ENCODE assay signal across 8 cellular contexts in genomic region chr11:123083623-123084029, GRCh38. TPM values are rescaled to one million over a fixed set of nuclear protein-coding genes. Genes with fewer than 3 reads are reported as not detected.
DNase-seq lines count a peak whose midpoint lies in the region; ATAC-seq, FAIRE-seq and TF ChIP-seq lines count a peak whose summit lies in the region.

No MANE protein-coding gene starts in this region.

- no peaks in the 10 kb centered on the region for H3K9me3 ChIP-seq in A549

- H3K4me3 ChIP-seq in A549: no peak overlapping the region
- H3K4me3 ChIP-seq in astrocyte of the cerebellum (ENCODE audit: low read depth, low read length): no peak overlapping the region

- peaks cover 14% of the 10 kb centered on the region; the same call in 2 of the 3 replicates for H3K4me1 ChIP-seq in A549

- 10% methylated on average over 4 of the region's 4 CpGs for WGBS in A549 (ENCODE audit: missing lambda C conversion rate)

- TF ChIP-seq CTCF in A549 (IDR thresholded peaks at IDR 0.05): no peak
- TF ChIP-seq CTCF in astrocyte of the cerebellum (IDR thresholded peaks at IDR 0.05; ENCODE audit: low read depth, low read length, missing control alignments): no peak

- peak overlapping the region; percentile 42; the same call in 2 of the 3 replicates for H3K4me2 ChIP-seq in A549

- ATAC-seq in A549 (peak; percentile 84 to 90; a peak in 5 of 6 replicates), SK-N-SH treated with all-trans-retinoic acid at 6 μM for 48 hours (peak; percentile 93), HG02970 (IDR thresholded peaks at IDR 0.05; ENCODE audit: low FRiP score, unreplicated experiment) (no peak), GM21576 (IDR thresholded peaks at IDR 0.05; ENCODE audit: unreplicated experiment) (no peak)

- H3K27ac ChIP-seq in A549: no peak overlapping the region

- in situ Hi-C loops in astrocyte of the cerebellum (cut with HindIII; ENCODE audit: low sequenced_read_pairs): no loop called here

- CTCF ChIA-PET in A549 (lab: Yijun Ruan, JAX): interaction anchor here (0.7 to 2.0 kb wide), 2 partner anchors 19 to 27 kb away, joined by 3 to 5 read pairs; no protein-coding TSS in a partner anchor

- POLR2A ChIA-PET in A549 (lab: Yijun Ruan, JAX): interaction anchor here (1.2 kb wide), 1 partner anchor 21 kb away, joined by 7 read pairs; the partner anchor contains the start of gene HSPA8

- no peak for TF ChIP-seq POLR2A in A549 (IDR thresholded peaks at IDR 0.05; ENCODE audit: low read length)

- TF ChIP-seq RAD21 in A549 (conservative IDR thresholded peaks at IDR 0.05 in 1 of 2, IDR thresholded peaks at IDR 0.05 in 1 of 2): no peak

- DNase-seq in A549 (ENCODE audit: low read depth in 1 of 2, low spot score in 1 of 2): peak; percentile 51 to 88
- peak; percentile 96 for DNase-seq in HT-29 (ENCODE audit: low spot score)
- DNase-seq in astrocyte of the cerebellum (ENCODE audit: low read depth): peak; percentile 91
- DNase-seq in iris pigment epithelial cell (ENCODE audit: low read depth): peak; percentile 99
- peak; percentile 74 for DNase-seq in stimulated activated CD4-positive, alpha-beta T cell treated with anti-CD3 and anti-CD28 coated beads, Interleukin-1b, Interleukin-23, amount 100 ng/mL, for 48 hours

- no peak for FAIRE-seq in A549 (lab: Jason Lieb, UNC)

- no peak for TF ChIP-seq EP300 in A549 (IDR thresholded peaks at IDR 0.05)

TF ChIP-seq in A549, 52 proteins besides CTCF, POLR2A, EP300 and RAD21:
- TF ChIP-seq FOXS1 (CRISPR knock-in tag; IDR thresholded peaks at IDR 0.05) (no peak), FOSL2 (IDR thresholded peaks at IDR 0.05) (no peak), FOSL2 (CRISPR knock-in tag; IDR thresholded peaks at IDR 0.05) (peak; percentile 75)

TF ChIP-seq in SK-N-SH treated with all-trans-retinoic acid at 6 μM for 48 hours, 23 proteins besides CTCF, POLR2A, EP300 and RAD21:
- TF ChIP-seq ISL1 (CRISPR knock-in tag; IDR thresholded peaks at IDR 0.05) (0 out of 2 replicates have a peak, but pooled peaks have one; percentile 5), ZFP3 (CRISPR knock-in tag; IDR thresholded peaks at IDR 0.05) (0 out of 2 replicates have a peak, but pooled peaks have one; percentile 58), PATZ1 (CRISPR knock-in tag; IDR thresholded peaks at IDR 0.05; ENCODE audit: borderline replicate concordance) (no peak)

RNA-seq across cellular contexts. Expression of gene HSPA8, which starts 21.7 kb away (rescaled TPM):
- polyA plus RNA-seq in A549 (2011; rRNA removed): 1,869 and 3,170 TPM in 2 replicates
- 2,142 and 2,722 TPM in 2 replicates for polyA plus RNA-seq in A549 (2012; cell fraction: cytosol; rRNA removed)
- polyA plus RNA-seq in A549 (2012; cell fraction: nucleus; rRNA removed): 1,338 and 1,457 TPM in 2 replicates
- 1,648 to 2,282 TPM (median 2,091 TPM) in 3 replicates for polyA plus RNA-seq in A549 (2017; fragmentation: RNase III; extraction: RNeasy Plus Mini Kit Qiagen cat#74134 plus additional on column Dnase treatment)
- polyA minus RNA-seq in A549 (2011; rRNA and poly(A)+ RNA removed): 1,549 and 2,541 TPM in 2 replicates
- 2,030 and 2,090 TPM in 2 replicates for total RNA-seq in HT-29 (2014; rRNA removed; shearing (Covaris generic))

Comparison
In these comparisons a context has a peak if more than half of its experiments do, and no peak if none do; other contexts are left out.
1. ATAC-seq: peak in A549 (2 of 2) and SK-N-SH treated with all-trans-retinoic acid at 6 μM for 48 hours (single experiment); none in HG02970 (single experiment) and GM21576 (single experiment).
2. Peak in every context shown above with its lines, with median percentiles within 50 percentile points of each other: DNase-seq.